28 cellular contexts compared by ENCODE assay signal in the genomic region with DNA sequence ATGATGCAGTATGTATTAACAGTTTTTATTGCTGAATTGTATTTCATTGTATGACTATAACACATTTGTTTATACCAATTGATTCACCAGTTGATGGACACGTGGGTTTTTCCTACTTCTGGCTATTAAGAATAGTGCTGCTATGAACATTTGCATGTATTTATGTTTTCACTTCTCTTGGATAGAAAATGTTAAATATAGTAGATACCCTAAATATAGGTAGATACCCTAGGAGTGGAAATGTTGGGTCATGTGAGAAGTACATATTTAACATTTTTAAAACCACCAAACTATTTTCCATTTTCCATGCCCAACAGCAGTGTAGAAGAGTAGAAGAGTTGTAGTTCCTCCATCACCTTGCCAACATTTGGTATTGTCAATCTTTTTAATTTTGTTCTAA.
"Had no signal": no experiment of that assay in that cellular context is flagged by ENCODE, and none has a peak within 500 bp of the region (broad histone marks: within the 10 kb centered on the region; RNA-seq: fewer than 3 reads in every experiment).

No MANE protein-coding gene starts in this region.

- H3K9me3 ChIP-seq: stomach, suprapubic skin, testis, thoracic aorta, thyroid gland, tibial artery, tibial nerve, transverse colon, upper lobe of left lung, upper lobe of right lung, uterus, vagina had no signal

- H3K27ac ChIP-seq: stomach, suprapubic skin, testis, thoracic aorta, thyroid gland, tibial artery, tibial nerve, transverse colon, upper lobe of left lung, upper lobe of right lung, uterus, vagina had no signal

- H3K4me3 ChIP-seq: stomach, suprapubic skin, testis, thoracic aorta, thyroid gland, tibial artery, tibial nerve, transverse colon, upper lobe of left lung, upper lobe of right lung, uterus, vagina had no signal

- H3K36me3 ChIP-seq: suprapubic skin, uterus, vagina had no signal

- FAIRE-seq: urothelium cell line had no signal

- H3K9me3 Mint-ChIP-seq: stimulated activated effector memory CD8-positive, alpha-beta T cell treated with anti-CD3 and anti-CD28 coated beads, Interleukin-12 subunit alpha, Interleukin-12 subunit beta, amount 100 ng/mL, for 72 hours; stimulated activated memory B cell treated with anti-CD40 and anti-IgM and Interleukin-4, amounts not matched to agents 10 μg/mL and 1 μg/mL and 100 μg/mL, for 72 hours; stimulated activated naive CD8-positive, alpha-beta T cell treated with anti-CD3 and anti-CD28 coated beads, Interleukin-15, amount 100 ng/mL, for 72 hours; stimulated activated naive CD8-positive, alpha-beta T cell treated with anti-CD3 and anti-CD28 coated beads, Interleukin-15, Interleukin-2, amounts not matched to agents 100 ng/mL and 50 ng/mL, for 24 hours; type B pancreatic cell had no signal

- H3K27me3 Mint-ChIP-seq: stimulated activated memory B cell treated with anti-CD40 and anti-IgM and Interleukin-4, amounts not matched to agents 10 μg/mL and 1 μg/mL and 100 μg/mL, for 72 hours; stimulated activated naive CD8-positive, alpha-beta T cell treated with anti-CD3 and anti-CD28 coated beads, Interleukin-15, amount 100 ng/mL, for 72 hours; stimulated activated naive CD8-positive, alpha-beta T cell treated with anti-CD3 and anti-CD28 coated beads, Interleukin-15, Interleukin-2, amounts not matched to agents 100 ng/mL and 50 ng/mL, for 24 hours; type B pancreatic cell had no signal

- DNase-seq: stimulated activated CD4-positive, alpha-beta T cell treated with anti-CD3 and anti-CD28 coated beads, Interleukin-2, amount 100 ng/mL, for 48 hours; stimulated activated CD4-positive, alpha-beta T cell treated with anti-CD3 and anti-CD28 coated beads, Interleukin-4, amount 100 ng/mL, for 1 hour; stimulated activated CD4-positive, alpha-beta T cell treated with anti-CD3 and anti-CD28 coated beads, Interleukin-4, amount 100 ng/mL, for 24 hours; stimulated activated CD4-positive, alpha-beta T cell treated with anti-CD3 and anti-CD28 coated beads, Interleukin-4, amount 100 ng/mL, for 4 hours; stimulated activated CD8-positive, alpha-beta memory T cell treated with anti-CD3 and anti-CD28 coated beads, Interleukin-4, amount 100 ng/mL, for 48 hours; stimulated activated naive CD4-positive, alpha-beta T cell; stimulated activated naive CD4-positive, alpha-beta T cell treated with Interleukin-2 at 50 U/mL for 16 hours; stimulated activated naive CD8-positive, alpha-beta T cell treated with anti-CD3 and anti-CD28 coated beads, Interleukin-15, amount 100 ng/mL, for 72 hours; stimulated activated naive CD8-positive, alpha-beta T cell treated with anti-CD3 and anti-CD28 coated beads, Interleukin-15, Interleukin-2, amounts not matched to agents 100 U/mL and 50 U/mL, for 24 hours; stomach; substantia nigra; testis; thyroid gland; tibial artery; transverse colon; trophoblast cell; upper lobe of left lung; upper lobe of right lung; uterus had no signal

- H3K4me1 ChIP-seq: suprapubic skin, testis, thyroid gland, upper lobe of right lung, uterus, vagina had no signal

- H3K4me3 Mint-ChIP-seq: stimulated activated effector memory CD8-positive, alpha-beta T cell treated with anti-CD3 and anti-CD28 coated beads, Interleukin-12 subunit alpha, Interleukin-12 subunit beta, amount 100 ng/mL, for 72 hours; stimulated activated memory B cell treated with anti-CD40 and anti-IgM and Interleukin-4, amounts not matched to agents 10 μg/mL and 1 μg/mL and 100 μg/mL, for 72 hours; stimulated activated naive CD8-positive, alpha-beta T cell treated with anti-CD3 and anti-CD28 coated beads, Interleukin-15, amount 100 ng/mL, for 72 hours; stimulated activated naive CD8-positive, alpha-beta T cell treated with anti-CD3 and anti-CD28 coated beads, Interleukin-15, Interleukin-2, amounts not matched to agents 100 ng/mL and 50 ng/mL, for 24 hours; type B pancreatic cell had no signal

- H3K27ac Mint-ChIP-seq: stimulated activated effector memory CD8-positive, alpha-beta T cell treated with anti-CD3 and anti-CD28 coated beads, Interleukin-12 subunit alpha, Interleukin-12 subunit beta, amount 100 ng/mL, for 72 hours; stimulated activated memory B cell treated with anti-CD40 and anti-IgM and Interleukin-4, amounts not matched to agents 10 μg/mL and 1 μg/mL and 100 μg/mL, for 72 hours; stimulated activated naive CD8-positive, alpha-beta T cell treated with anti-CD3 and anti-CD28 coated beads, Interleukin-15, amount 100 ng/mL, for 72 hours; stimulated activated naive CD8-positive, alpha-beta T cell treated with anti-CD3 and anti-CD28 coated beads, Interleukin-15, Interleukin-2, amounts not matched to agents 100 ng/mL and 50 ng/mL, for 24 hours; type B pancreatic cell had no signal

- ATAC-seq: stimulated activated effector memory CD8-positive, alpha-beta T cell treated with anti-CD3 and anti-CD28 coated beads, Interleukin-12 subunit alpha, Interleukin-12 subunit beta, amount 100 ng/mL, for 72 hours; stimulated activated memory B cell treated with anti-CD40 and anti-IgM and Interleukin-4, amounts not matched to agents 10 μg/mL and 1 μg/mL and 100 μg/mL, for 72 hours; stimulated activated naive CD8-positive, alpha-beta T cell treated with anti-CD3 and anti-CD28 coated beads, Interleukin-15, amount 100 ng/mL, for 72 hours; stimulated activated naive CD8-positive, alpha-beta T cell treated with anti-CD3 and anti-CD28 coated beads, Interleukin-15, Interleukin-2, amounts not matched to agents 100 U/mL and 50 U/mL, for 24 hours; upper lobe of right lung had no signal

- H3K27me3 ChIP-seq: stomach, suprapubic skin, testis, thyroid gland, tibial artery, tibial nerve, transverse colon, upper lobe of left lung, upper lobe of right lung, uterus, vagina had no signal
